In the genomic region with DNA sequence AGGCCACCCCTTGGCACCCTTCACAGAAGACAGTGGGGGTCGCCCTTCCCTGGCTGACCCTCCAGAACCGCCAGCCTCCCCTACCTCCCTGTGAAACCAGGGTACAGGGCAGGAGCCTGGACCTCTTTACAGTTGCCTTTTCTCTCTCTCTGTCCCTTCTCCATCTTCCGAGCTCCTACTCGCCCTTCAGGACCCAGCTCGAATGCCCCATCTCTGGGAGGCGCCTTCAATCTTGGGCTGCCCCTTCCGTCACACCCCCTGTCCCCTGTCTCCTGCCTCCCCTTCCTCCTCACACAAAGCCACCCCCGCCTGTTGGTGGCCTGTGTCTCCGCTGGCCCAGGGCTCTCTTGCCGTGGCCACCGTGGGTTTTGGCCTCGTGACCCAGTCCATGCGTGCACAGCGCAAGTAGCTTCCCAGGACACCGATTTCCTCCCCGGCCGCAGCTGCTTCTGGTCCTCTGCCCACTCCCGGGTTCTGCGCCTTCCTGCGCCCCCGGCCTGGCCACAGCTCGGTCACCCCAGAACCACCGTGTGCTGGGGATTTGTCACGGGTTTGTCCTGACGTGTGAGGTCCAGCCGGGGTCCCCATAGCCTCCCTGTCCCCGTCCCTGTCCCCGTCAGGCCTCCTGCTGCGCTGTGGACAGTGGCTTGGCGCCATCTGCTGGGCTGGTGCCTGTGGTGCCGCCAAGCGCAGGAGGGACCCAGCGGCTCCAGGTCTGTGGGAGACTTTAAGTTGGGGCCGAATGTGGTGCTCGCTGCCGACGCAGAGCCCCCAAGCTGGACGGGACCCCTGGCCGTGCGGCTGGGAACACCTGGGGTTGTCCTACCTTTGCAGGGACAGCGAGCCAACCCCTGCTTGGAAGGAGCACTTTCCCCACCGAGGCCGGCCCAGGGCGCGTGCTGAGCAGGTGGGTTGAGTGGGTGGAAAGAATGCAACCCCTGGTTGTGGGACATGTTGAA, we compare ENCODE assay signal across 7 cellular contexts.
DNase-seq lines count a peak whose midpoint lies in the region; ATAC-seq and TF ChIP-seq lines count a peak whose summit lies in the region.

No MANE protein-coding gene starts in this region.

- TF ChIP-seq CTCF in GM12865 (IDR thresholded peaks at IDR 0.05; ENCODE audit: insufficient read depth, low read depth, low read length, missing control alignments): peak; percentile 96

- no peak overlapping the region for H3K4me3 ChIP-seq in GM12865 (ENCODE audit: low read depth, low read length)

- DNase-seq in GM12865 (ENCODE audit: low read depth) (peak; percentile 73), NCI-H1105 (lab: John Stamatoyannopoulos, UW) (peak; percentile 32), cerebellar cortex (ENCODE audit: low spot score) (peak; percentile 73), left kidney (ENCODE audit: low read depth, low spot score) (peak; percentile 80)
- peak; percentile 68 for DNase-seq in activated CD4-positive, alpha-beta T cell treated with anti-CD3 and anti-CD28 coated beads for 1 hour
- DNase-seq in stimulated activated CD4-positive, alpha-beta T cell treated with anti-CD3 and anti-CD28 coated beads, Interleukin-2, amount 100 ng/mL, for 4 hours (ENCODE audit: low read depth): peak; percentile 70

- no peak for ATAC-seq in GM21825 (IDR thresholded peaks at IDR 0.05; ENCODE audit: unreplicated experiment)
